In the genomic region with DNA sequence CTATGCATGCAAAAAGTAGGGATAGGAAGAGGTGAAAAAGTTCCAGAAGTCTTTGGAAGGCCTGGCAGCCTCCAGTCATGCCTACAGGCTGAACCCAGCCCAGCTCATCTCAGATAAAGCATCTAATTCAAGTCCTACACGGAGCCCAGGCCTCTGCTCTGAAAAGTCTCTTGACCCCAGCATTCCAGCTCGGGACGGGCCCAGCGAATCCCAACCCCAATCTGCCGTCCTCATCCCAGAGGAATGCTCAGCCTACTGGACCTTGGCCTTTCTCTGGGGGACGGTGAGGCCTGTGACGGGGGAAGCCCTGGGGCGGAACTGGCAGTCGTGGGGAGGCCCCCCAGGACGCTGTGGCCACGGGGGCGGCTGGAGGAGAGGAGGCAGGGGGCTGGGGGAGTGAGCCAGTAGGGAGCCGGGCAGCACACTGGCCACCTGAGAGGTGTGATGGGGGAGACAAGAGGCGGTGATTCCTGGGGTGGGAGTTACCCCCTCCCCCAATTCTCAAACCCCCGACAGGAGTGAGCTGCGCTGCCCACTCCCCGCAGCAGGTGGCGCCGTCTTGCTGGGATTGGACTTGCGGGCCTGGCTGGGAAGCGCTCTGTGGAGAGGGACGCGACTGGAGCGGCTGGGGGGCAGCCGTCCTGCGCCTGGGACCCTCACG, we compare ENCODE assay signal across 8 cellular contexts.
DNase-seq lines count a peak whose midpoint lies in the region; ATAC-seq and TF ChIP-seq lines count a peak whose summit lies in the region.

No MANE protein-coding gene starts in this region.

- H3K36me3 ChIP-seq in esophagus squamous epithelium, result no peaks in the 10 kb centered on the region

- WGBS in esophagus squamous epithelium, 2 donors, result 29 to 33% methylated on average over 1 to 12 of the region's 27 CpGs

- no peaks in the 10 kb centered on the region for H3K9me3 ChIP-seq in esophagus squamous epithelium

- no peak for ATAC-seq in GM21381 (IDR thresholded peaks at IDR 0.05; ENCODE audit: unreplicated experiment)

- peak overlapping the region; percentile 12 to 65 (median 41) for H3K4me3 ChIP-seq in esophagus squamous epithelium

- intact Hi-C loops in esophagus squamous epithelium (cut with DNase I), result loop anchor here (10.0 kb wide), 1 partner anchor 250 kb away; the partner anchor contains the start of gene ZFP36L2

- peak; percentile 29 for DNase-seq in NCI-H1436 (lab: John Stamatoyannopoulos, UW)
- no peak for DNase-seq in NCI-H1436 treated with DMSO at 0.1 percent for 48 hours (lab: John Stamatoyannopoulos, UW)
- DNase-seq in NCI-H69 (lab: John Stamatoyannopoulos, UW), result peak; percentile 53
- peak; percentile 51 for DNase-seq in activated T-cell treated with anti-CD3 and anti-CD28 coated beads for 48 hours (ENCODE audit: low read depth)
- DNase-seq in esophagus squamous epithelium (lab: John Stamatoyannopoulos, UW), result no peak
- peak; percentile 63 for DNase-seq in myocyte (ENCODE audit: low read depth)
- peak; percentile 19 for DNase-seq in stimulated activated CD8-positive, alpha-beta memory T cell treated with anti-CD3 and anti-CD28 coated beads, Interleukin-7, amount 100 ng/mL, for 24 hours (ENCODE audit: low read depth)

- TF ChIP-seq POLR2A in esophagus squamous epithelium (IDR thresholded peaks at IDR 0.05), result no peak

- peak; percentile 90 to 95 (median 92) for TF ChIP-seq CTCF in esophagus squamous epithelium (IDR thresholded peaks at IDR 0.05)

- peaks cover 13 to 44% (median 15%) of the 10 kb centered on the region in 3 donors for H3K4me1 ChIP-seq in esophagus squamous epithelium

- no peaks in the 10 kb centered on the region for H3K27me3 ChIP-seq in esophagus squamous epithelium

- H3K27ac ChIP-seq in esophagus squamous epithelium, result peak overlapping the region; percentile 58 to 84 (median 72)

Comparison
In these comparisons a context has a peak if more than half of its experiments do, and no peak if none do; other contexts are left out.
1. DNase-seq: peak in NCI-H1436 (single experiment), NCI-H69 (single experiment), activated T-cell treated with anti-CD3 and anti-CD28 coated beads for 48 hours (single experiment), myocyte (single experiment) and stimulated activated CD8-positive, alpha-beta memory T cell treated with anti-CD3 and anti-CD28 coated beads, Interleukin-7, amount 100 ng/mL, for 24 hours (single experiment); none in NCI-H1436 treated with DMSO at 0.1 percent for 48 hours (single experiment) and esophagus squamous epithelium (single experiment).